8 cellular contexts compared by ENCODE assay signal in genomic region chr19:6087074-6087506, GRCh38. TPM values are rescaled to one million over a fixed set of nuclear protein-coding genes. Genes with fewer than 3 reads are reported as not detected.
DNase-seq lines count a peak whose midpoint lies in the region; ATAC-seq, FAIRE-seq and TF ChIP-seq lines count a peak whose summit lies in the region.

No MANE protein-coding gene starts in this region.

- no peaks in the 10 kb centered on the region for H3K27me3 Mint-ChIP-seq in astrocyte (ENCODE audit: low read depth, unreplicated experiment)
- H3K27me3 Mint-ChIP-seq in naive B cell: peaks cover 0 to 15% (median 11%) of the 10 kb centered on the region in 3 donors

- H3K4me2 ChIP-seq in astrocyte (ENCODE audit: low read length): peak overlapping the region; percentile 70

- H3K9me3 ChIP-seq in BE2C (no peaks in the 10 kb centered on the region), astrocyte (ENCODE audit: insufficient read depth, low read depth, low read length) (no peaks in the 10 kb centered on the region)

- H3K9ac ChIP-seq in astrocyte (ENCODE audit: low read length): peak overlapping the region; percentile 49

- H3K9me3 Mint-ChIP-seq in astrocyte (ENCODE audit: unreplicated experiment) (no peaks in the 10 kb centered on the region), naive B cell (peaks cover 0 to 3% (median 0%) of the 10 kb centered on the region in 7 donors)

- peaks cover 15% of the 10 kb centered on the region for H3K4me1 ChIP-seq in BE2C
- H3K4me1 ChIP-seq in astrocyte (ENCODE audit: insufficient read depth, low read length): peaks cover 35% of the 10 kb centered on the region

- H3K4me1 Mint-ChIP-seq in astrocyte (ENCODE audit: low read depth, unreplicated experiment) (peaks cover 24% of the 10 kb centered on the region), naive B cell (peaks cover 21 to 28% (median 21%) of the 10 kb centered on the region in 3 donors)

- intact Hi-C loops in head of caudate nucleus (cut with DNase I): no loop called here

- no peak for FAIRE-seq in astrocyte (lab: Jason Lieb, UNC)

- H3K4me3 Mint-ChIP-seq in astrocyte (ENCODE audit: unreplicated experiment) (no peak overlapping the region), naive B cell (peak overlapping the region; percentile 55 to 92 (median 85))

- H3K27ac Mint-ChIP-seq in astrocyte (ENCODE audit: unreplicated experiment) (no peak overlapping the region), naive B cell (peak overlapping the region; percentile 51 to 98 (median 75))

- H2AFZ ChIP-seq in astrocyte (ENCODE audit: low read depth, low read length): no peak overlapping the region

- peak; percentile 55 for DNase-seq in BE2C
- peak; percentile 93 for DNase-seq in NCI-H1417 treated with DMSO at 0.1 percent for 48 hours (lab: John Stamatoyannopoulos, UW)
- DNase-seq in astrocyte (ENCODE audit: low read depth): no peak
- no peak for DNase-seq in naive B cell
- DNase-seq in head of caudate nucleus: no peak
- no peak for DNase-seq in HCEC 1CT
- no peak for DNase-seq in cerebellum (ENCODE audit: low spot score)

- no peaks in the 10 kb centered on the region for H4K20me1 ChIP-seq in astrocyte (ENCODE audit: insufficient read depth, low read length)

- H3K36me3 ChIP-seq in BE2C (no peaks in the 10 kb centered on the region), astrocyte (ENCODE audit: insufficient read depth, low read length) (no peaks in the 10 kb centered on the region)

- H3K27me3 ChIP-seq in BE2C: no peaks in the 10 kb centered on the region
- no peaks in the 10 kb centered on the region for H3K27me3 ChIP-seq in astrocyte (ENCODE audit: insufficient read depth, low read length)

- H3K36me3 Mint-ChIP-seq in astrocyte (ENCODE audit: low read depth, unreplicated experiment): no peaks in the 10 kb centered on the region
- no peaks in the 10 kb centered on the region for H3K36me3 Mint-ChIP-seq in naive B cell

- no peaks in the 10 kb centered on the region for H3K79me2 ChIP-seq in astrocyte (ENCODE audit: insufficient read depth, low read length)

- TF ChIP-seq CTCF in BE2C (IDR thresholded peaks at IDR 0.05; ENCODE audit: low read depth, low read length) (no peak), astrocyte (IDR thresholded peaks at IDR 0.05; ENCODE audit: insufficient read depth, low read depth, low read length) (no peak)

- ATAC-seq in GM18907 (IDR thresholded peaks at IDR 0.05; ENCODE audit: unreplicated experiment) (peak; percentile 56), naive B cell (ENCODE audit: low read depth in 2 of 2) (peak; percentile 53 to 70)

- peak overlapping the region; percentile 46 for H3K4me3 ChIP-seq in BE2C (ENCODE audit: low read depth, low read length)
- no peak overlapping the region for H3K4me3 ChIP-seq in astrocyte (ENCODE audit: insufficient read depth, low read depth, low read length)

- H3K27ac ChIP-seq in astrocyte (ENCODE audit: low read depth, low read length): no peak overlapping the region

RNA-seq across cellular contexts. Expression of gene RFX2, which starts 23.2 kb away (rescaled TPM):
- polyA plus RNA-seq in BE2C (2012; ENCODE audit: insufficient read depth, insufficient read length, low read depth): 19.3 TPM
- 3.2 and 3.3 TPM in 2 replicates for total RNA-seq in astrocyte
- 1 to 10 TPM in 4 of 6 donors, under 1 TPM in 2; 0.89 to 5.9 (median 1.2) TPM for polyA plus RNA-seq in naive B cell (ENCODE audit: low read depth in 6 of 6)
- 11.4 TPM for total RNA-seq in cerebellum

RNA-seq across cellular contexts. Expression of gene ACSBG2, which starts 48.4 kb away (rescaled TPM):
- polyA plus RNA-seq in BE2C (2012; ENCODE audit: insufficient read depth, insufficient read length, low read depth): not detected
- total RNA-seq in astrocyte: not detected in 2 replicates
- polyA plus RNA-seq in naive B cell (ENCODE audit: low read depth in 6 of 6): not detected
- not detected for total RNA-seq in cerebellum

Comparison
In these comparisons a context has a peak if more than half of its experiments do, and no peak if none do; other contexts are left out.
1. DNase-seq: peak in BE2C (single experiment) and NCI-H1417 treated with DMSO at 0.1 percent for 48 hours (single experiment); none in astrocyte (single experiment), naive B cell (single experiment), head of caudate nucleus (0 of 42), HCEC 1CT (single experiment) and cerebellum (single experiment).